19 cellular contexts compared by ENCODE assay signal in the genomic region with DNA sequence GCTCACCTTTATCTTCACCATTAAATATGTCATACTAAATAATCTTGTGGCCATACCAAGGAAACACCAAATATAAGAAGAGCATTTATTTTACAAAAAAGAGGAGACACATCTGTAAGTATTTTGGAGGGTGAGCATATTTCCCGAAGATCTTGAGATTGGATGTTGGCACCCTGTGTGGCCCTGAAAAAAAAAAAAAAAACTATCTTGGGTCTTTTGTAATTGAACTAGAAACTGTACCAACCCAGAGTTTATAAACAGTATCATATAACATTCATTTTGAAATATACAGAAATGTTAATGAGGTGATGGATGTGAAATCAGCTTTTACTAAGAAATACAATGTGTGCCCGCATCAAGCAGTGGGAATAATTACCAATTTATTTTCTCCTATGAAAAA.
A peak's percentile ranks its signal among the peaks of the same experiment; 100 is the strongest.
DNase-seq lines count a peak whose midpoint lies in the region; ATAC-seq and TF ChIP-seq lines count a peak whose summit lies in the region.
"Had no signal": no experiment of that assay in that cellular context is flagged by ENCODE, and none has a peak within 500 bp of the region (broad histone marks: within the 10 kb centered on the region; RNA-seq: fewer than 3 reads in every experiment).

No MANE protein-coding gene starts in this region.

- H2AFZ ChIP-seq in fibroblast of lung (ENCODE audit: low read length): no peak overlapping the region

- no peaks in the 10 kb centered on the region for H3K36me3 Mint-ChIP-seq in T-helper 17 cell (ENCODE audit: low read depth)

- peak overlapping the region; percentile 86 for H3K27ac ChIP-seq in AG04450 (ENCODE audit: low read depth, low read length)
- peak overlapping the region; percentile 94 for H3K27ac ChIP-seq in SJSA1
- peak overlapping the region; percentile 76 for H3K27ac ChIP-seq in fibroblast of lung (ENCODE audit: insufficient read depth, low read length)
- peak overlapping the region; percentile 30 to 77 (median 74) for H3K27ac ChIP-seq in sigmoid colon
- H3K27ac ChIP-seq: upper lobe of right lung had no signal

- CTCF ChIA-PET in AG04450 (lab: Charles Lee): interaction anchor here (0.5 to 2.8 kb wide), 2 partner anchors 88 to 228 kb away, joined by 3 to 10 read pairs; no protein-coding TSS in a partner anchor

- intact Hi-C loops in sigmoid colon (cut with DNase I) (loop anchor here (2.0 kb wide), 1 partner anchor 265 kb away; no protein-coding TSS in a partner anchor), head of caudate nucleus (cut with DNase I) (no loop called here)

- no peaks in the 10 kb centered on the region for H3K4me1 Mint-ChIP-seq in T-helper 17 cell
- H3K4me1 Mint-ChIP-seq: activated CD4-positive, alpha-beta T cell treated with anti-CD3 and anti-CD28 coated beads for 36 hours had no signal

- peaks cover 54% of the 10 kb centered on the region for H3K27me3 Mint-ChIP-seq in T-helper 17 cell

- TF ChIP-seq EP300 in sigmoid colon (IDR thresholded peaks at IDR 0.05): no peak

- no peak overlapping the region for H3K9ac ChIP-seq in fibroblast of lung (ENCODE audit: insufficient read depth, low read length)

- H3K9me3 ChIP-seq in AG04450 (ENCODE audit: control insufficient read depth, insufficient read depth, low read length) (no peaks in the 10 kb centered on the region; the same call in 1 of the 2 replicates), SJSA1 (replicated peaks) (no peaks in the 10 kb centered on the region), fibroblast of lung (ENCODE audit: control insufficient read depth, insufficient read depth, low read depth, low read length) (no peaks in the 10 kb centered on the region), sigmoid colon (no peaks in the 10 kb centered on the region), T-helper 17 cell (ENCODE audit: control insufficient read depth, low read length, poor library complexity, severe bottlenecking) (no peaks in the 10 kb centered on the region)
- H3K9me3 ChIP-seq: heart right ventricle, upper lobe of right lung had no signal

- H3K36me3 ChIP-seq in SJSA1: no peaks in the 10 kb centered on the region
- H3K36me3 ChIP-seq in fibroblast of lung (ENCODE audit: control insufficient read depth, insufficient read depth, low read length): no peaks in the 10 kb centered on the region
- H3K36me3 ChIP-seq in sigmoid colon: no peaks in the 10 kb centered on the region
- H3K36me3 ChIP-seq: heart right ventricle, upper lobe of right lung had no signal

- 84 to 87% methylated on average over 2 of the region's 2 CpGs for WGBS in sigmoid colon, 2 donors

- H4K20me1 ChIP-seq in fibroblast of lung (ENCODE audit: control insufficient read depth, extremely low read depth, insufficient read depth, low read length): no peaks in the 10 kb centered on the region

- POLR2A ChIA-PET in AG04450 (lab: Yijun Ruan, JAX): interaction anchor here (0.7 to 3.2 kb wide), 7 partner anchors 9 to 161 kb away, joined by 3 to 13 read pairs (median 4); partner anchors contain the start of gene FRMD6

- no peak overlapping the region for H3K27ac Mint-ChIP-seq in T-helper 17 cell
- H3K27ac Mint-ChIP-seq: activated CD4-positive, alpha-beta T cell treated with anti-CD3 and anti-CD28 coated beads for 36 hours had no signal

- DNase-seq in AG04450 (ENCODE audit: low read depth, low spot score) (no peak), SJSA1 (ENCODE audit: low read depth in 1 of 2, low spot score in 2 of 2) (no peak), fibroblast of lung (ENCODE audit: low read depth in 2 of 2) (no peak), sigmoid colon (no peak), head of caudate nucleus (no peak), T-helper 17 cell (no peak), NCI-H2196 (lab: John Stamatoyannopoulos, UW; ENCODE audit: unreplicated experiment) (no peak)
- DNase-seq: activated CD4-positive, alpha-beta T cell treated with anti-CD3 and anti-CD28 coated beads for 36 hours; activated CD8-positive, alpha-beta memory T cell treated with anti-CD3 and anti-CD28 coated beads, Interleukin-2, amount 50 U/mL, for 48 hours; anterior cingulate cortex; COR-L47; kidney; NCI-H1694; SHP77 treated with DMSO at 0.1 percent for 48 hours; small intestine; upper lobe of right lung had no signal

- H3K4me3 Mint-ChIP-seq in T-helper 17 cell: no peak overlapping the region
- H3K4me3 Mint-ChIP-seq: activated CD4-positive, alpha-beta T cell treated with anti-CD3 and anti-CD28 coated beads for 36 hours had no signal

- TF ChIP-seq CTCF in AG04450 (IDR thresholded peaks at IDR 0.05; ENCODE audit: low read depth, low read length) (no peak), fibroblast of lung (conservative IDR thresholded peaks at IDR 0.05 in 1 of 2, IDR thresholded peaks at IDR 0.05 in 1 of 2; ENCODE audit: low read depth in 1 of 2, low read length in 2 of 2) (no peak), sigmoid colon (IDR thresholded peaks at IDR 0.05) (no peak)

- ATAC-seq in HG03521 (IDR thresholded peaks at IDR 0.05; ENCODE audit: unreplicated experiment) (no peak), T-helper 17 cell (no peak)
- ATAC-seq: activated CD4-positive, alpha-beta T cell treated with anti-CD3 and anti-CD28 coated beads for 36 hours; GM12878; upper lobe of right lung had no signal

- peak overlapping the region; percentile 60 for H3K4me2 ChIP-seq in fibroblast of lung (ENCODE audit: extremely low read depth, insufficient read depth, low read length)

- H3K4me1 ChIP-seq in SJSA1 (replicated peaks): peaks cover 54% of the 10 kb centered on the region
- peaks cover 24% of the 10 kb centered on the region for H3K4me1 ChIP-seq in fibroblast of lung (ENCODE audit: control insufficient read depth, extremely low read depth, insufficient read depth, low read length)
- H3K4me1 ChIP-seq in sigmoid colon: peaks cover 0 to 33% (median 24%) of the 10 kb centered on the region in 4 donors
- H3K4me1 ChIP-seq: upper lobe of right lung had no signal

- H3K27me3 ChIP-seq in AG04450 (ENCODE audit: control insufficient read depth, insufficient read depth, low read length) (no peaks in the 10 kb centered on the region), SJSA1 (replicated peaks) (no peaks in the 10 kb centered on the region), fibroblast of lung (ENCODE audit: control insufficient read depth, insufficient read depth, low read length) (no peaks in the 10 kb centered on the region), sigmoid colon (no peaks in the 10 kb centered on the region)
- H3K27me3 ChIP-seq: heart right ventricle, upper lobe of right lung had no signal

- no peak for TF ChIP-seq POLR2A in sigmoid colon (IDR thresholded peaks at IDR 0.05)

- H3K4me3 ChIP-seq in AG04450 (ENCODE audit: low read depth, low read length) (no peak overlapping the region; the same call in 1 of the 2 replicates), SJSA1 (no peak overlapping the region), fibroblast of lung (replicated peaks in 1 of 4; ENCODE audit: control extremely low read depth in 1 of 4, insufficient read depth in 1 of 4, low read depth in 3 of 4, low read length in 4 of 4) (peak overlapping the region in 2 of 4 experiments; percentile 3 to 18), sigmoid colon (no peak overlapping the region)
- H3K4me3 ChIP-seq: GM12878, heart right ventricle, upper lobe of right lung had no signal

- H3K79me2 ChIP-seq in fibroblast of lung (ENCODE audit: control insufficient read depth, insufficient read depth, low read length): no peaks in the 10 kb centered on the region
